27 cellular contexts compared by ENCODE assay signal in the genomic region with DNA sequence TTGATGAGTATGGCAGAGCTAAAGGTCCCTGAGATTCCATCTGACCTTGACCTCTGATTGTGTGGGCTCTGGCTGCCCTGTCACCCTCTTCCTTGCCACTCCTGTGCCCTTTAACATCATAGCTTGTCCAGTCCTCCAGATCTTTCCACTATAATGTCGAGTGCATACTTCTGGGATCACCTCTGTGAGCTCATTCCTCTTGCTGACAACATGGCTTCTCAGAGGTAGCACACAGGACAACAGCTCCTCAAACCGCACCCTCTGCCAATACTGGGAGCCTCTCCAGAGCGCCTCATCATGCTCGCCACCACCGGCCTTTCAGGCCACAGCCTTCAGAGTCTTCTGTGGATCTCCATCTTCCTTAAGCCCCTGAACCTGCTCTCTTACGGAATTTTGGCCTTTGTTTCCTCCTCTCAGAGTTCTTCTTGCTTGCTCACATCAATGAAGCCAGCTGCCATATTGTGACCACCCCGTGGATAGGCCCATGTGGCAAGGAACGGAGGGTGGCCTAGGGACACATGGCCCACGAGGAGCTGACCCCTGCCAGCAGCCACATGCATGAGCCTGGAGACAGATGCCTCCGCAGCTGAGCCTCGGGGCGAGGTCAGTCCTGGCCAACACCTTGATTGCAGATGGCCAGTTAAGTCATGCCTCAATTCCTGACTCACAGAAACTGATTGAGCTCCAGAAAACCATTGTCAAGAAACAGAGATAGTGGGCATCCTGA. TPM values are rescaled to one million over a fixed set of nuclear protein-coding genes. Genes with fewer than 3 reads are reported as not detected.
"Had no signal": no experiment of that assay in that cellular context is flagged by ENCODE, and none has a peak within 500 bp of the region (broad histone marks: within the 10 kb centered on the region; RNA-seq: fewer than 3 reads in every experiment).

No MANE protein-coding gene starts in this region.

- H2AFZ ChIP-seq: hepatocyte had no signal

- H3K4me1 ChIP-seq: sigmoid colon, tibial artery, upper lobe of right lung had no signal

- H3K36me3 Mint-ChIP-seq: activated naive CD4-positive, alpha-beta T cell treated with anti-CD3 and anti-CD28 coated beads, Interleukin-2, amount 10 ng/mL, durations not matched to agents 7 days and 5 days; activated naive CD8-positive, alpha-beta T cell treated with anti-CD3 and anti-CD28 coated beads, Interleukin-2, amount 10 ng/mL, durations not matched to agents 7 days and 5 days had no signal

- H3K79me2 ChIP-seq: hepatocyte had no signal

- H3K9me3 Mint-ChIP-seq: neural crest cell; T-helper 2 cell treated with Interferon-gamma antibody and Interleukin-4, amounts not matched to agents 5 μg/mL and 100 μg/mL, for 36 hours had no signal

- H3K27ac ChIP-seq: dorsolateral prefrontal cortex, gastrocnemius medialis, hepatocyte, sigmoid colon, tibial artery, upper lobe of right lung had no signal

- H3K36me3 ChIP-seq: gastrocnemius medialis, sigmoid colon, tibial artery, upper lobe of right lung had no signal

- H3K4me1 Mint-ChIP-seq: activated CD4-positive, alpha-beta T cell treated with anti-CD3 and anti-CD28 coated beads for 36 hours had no signal

- H3K27me3 ChIP-seq: gastrocnemius medialis, hepatocyte, upper lobe of right lung had no signal

- ATAC-seq: activated CD4-positive, alpha-beta T cell treated with anti-CD3 and anti-CD28 coated beads for 36 hours; activated CD8-positive, alpha-beta T cell treated with anti-CD3 and anti-CD28 coated beads, Interleukin-2, amount 10 ng/mL, durations not matched to agents 7 days and 5 days; gastrocnemius medialis; left cardiac atrium; naive thymus-derived CD8-positive, alpha-beta T cell; stimulated activated memory B cell treated with anti-CD40 and anti-IgM and Interleukin-4, amounts not matched to agents 10 μg/mL and 1 μg/mL and 100 μg/mL, for 72 hours; stimulated activated naive CD8-positive, alpha-beta T cell treated with anti-CD3 and anti-CD28 coated beads, Interleukin-15, amount 100 ng/mL, for 72 hours; upper lobe of right lung had no signal

- H3K4me3 Mint-ChIP-seq: activated CD4-positive, alpha-beta T cell treated with anti-CD3 and anti-CD28 coated beads for 36 hours; activated CD8-positive, alpha-beta T cell treated with anti-CD3 and anti-CD28 coated beads, Interleukin-2, amount 10 ng/mL, durations not matched to agents 7 days and 5 days; activated naive CD4-positive, alpha-beta T cell treated with anti-CD3 and anti-CD28 coated beads, Interleukin-2, amount 10 ng/mL, durations not matched to agents 7 days and 5 days; activated naive CD8-positive, alpha-beta T cell treated with anti-CD3 and anti-CD28 coated beads, Interleukin-2, amount 10 ng/mL, durations not matched to agents 7 days and 5 days; naive thymus-derived CD8-positive, alpha-beta T cell; neural crest cell; stimulated activated memory B cell treated with anti-CD40 and anti-IgM and Interleukin-4, amounts not matched to agents 10 μg/mL and 1 μg/mL and 100 μg/mL, for 72 hours; stimulated activated naive CD8-positive, alpha-beta T cell treated with anti-CD3 and anti-CD28 coated beads, Interleukin-15, amount 100 ng/mL, for 72 hours; T-helper 2 cell treated with Interferon-gamma antibody and Interleukin-4, amounts not matched to agents 5 μg/mL and 100 μg/mL, for 36 hours had no signal

- H3K4me3 ChIP-seq: dorsolateral prefrontal cortex, gastrocnemius medialis, hepatocyte, sigmoid colon, tibial artery, upper lobe of right lung had no signal

- H3K4me2 ChIP-seq: hepatocyte had no signal

- H3K27ac Mint-ChIP-seq: activated CD4-positive, alpha-beta T cell treated with anti-CD3 and anti-CD28 coated beads for 36 hours; activated CD8-positive, alpha-beta T cell treated with anti-CD3 and anti-CD28 coated beads, Interleukin-2, amount 10 ng/mL, durations not matched to agents 7 days and 5 days; activated naive CD4-positive, alpha-beta T cell treated with anti-CD3 and anti-CD28 coated beads, Interleukin-2, amount 10 ng/mL, durations not matched to agents 7 days and 5 days; activated naive CD8-positive, alpha-beta T cell treated with anti-CD3 and anti-CD28 coated beads, Interleukin-2, amount 10 ng/mL, durations not matched to agents 7 days and 5 days; stimulated activated memory B cell treated with anti-CD40 and anti-IgM and Interleukin-4, amounts not matched to agents 10 μg/mL and 1 μg/mL and 100 μg/mL, for 72 hours; stimulated activated naive CD8-positive, alpha-beta T cell treated with anti-CD3 and anti-CD28 coated beads, Interleukin-15, amount 100 ng/mL, for 72 hours; T-helper 2 cell treated with Interferon-gamma antibody and Interleukin-4, amounts not matched to agents 5 μg/mL and 100 μg/mL, for 36 hours had no signal

- DNase-seq: activated CD4-positive, alpha-beta T cell treated with anti-CD3 and anti-CD28 coated beads for 36 hours; activated CD4-positive, CD25-positive, alpha-beta regulatory T cell; activated CD8-positive, alpha-beta T cell treated with anti-CD3 and anti-CD28 coated beads, Interleukin-2, amount 10 ng/mL, durations not matched to agents 7 days and 5 days; activated gamma-delta T cell; activated naive CD4-positive, alpha-beta T cell treated with anti-CD3 and anti-CD28 coated beads, Interleukin-2, amount 10 ng/mL, durations not matched to agents 7 days and 5 days; activated naive CD8-positive, alpha-beta T cell treated with anti-CD3 and anti-CD28 coated beads, Interleukin-2, amount 10 ng/mL, durations not matched to agents 7 days and 5 days; amniotic stem cell; dorsolateral prefrontal cortex; effector memory CD4-positive, alpha-beta T cell; erythroblast; gastrocnemius medialis; glutamatergic neuron; left cardiac atrium; naive thymus-derived CD8-positive, alpha-beta T cell; sigmoid colon; small intestine; stimulated activated CD4-positive, alpha-beta T cell treated with anti-CD3 and anti-CD28 coated beads, Interleukin-4, amount 100 ng/mL, for 24 hours; stimulated activated naive CD8-positive, alpha-beta T cell treated with anti-CD3 and anti-CD28 coated beads, Interleukin-15, amount 100 ng/mL, for 72 hours; T-helper 1 cell; upper lobe of right lung had no signal

RNA-seq across cellular contexts. Expression of a gene that starts 31.1 kb away (rescaled TPM):
- total RNA-seq: activated CD4-positive, alpha-beta T cell treated with anti-CD3 and anti-CD28 coated beads for 36 hours; activated CD8-positive, alpha-beta T cell treated with anti-CD3 and anti-CD28 coated beads, Interleukin-2, amount 10 ng/mL, durations not matched to agents 7 days and 5 days; activated naive CD8-positive, alpha-beta T cell treated with anti-CD3 and anti-CD28 coated beads, Interleukin-2, amount 10 ng/mL, durations not matched to agents 7 days and 5 days; left cardiac atrium; liver; naive thymus-derived CD8-positive, alpha-beta T cell; neural crest cell; renal cortical epithelial cell; upper lobe of right lung had no signal
- polyA plus RNA-seq: hepatocyte; liver; naive thymus-derived CD8-positive, alpha-beta T cell had no signal

RNA-seq across cellular contexts. Expression of a gene that starts 42.4 kb away (rescaled TPM):
- total RNA-seq: activated CD4-positive, alpha-beta T cell treated with anti-CD3 and anti-CD28 coated beads for 36 hours; activated CD8-positive, alpha-beta T cell treated with anti-CD3 and anti-CD28 coated beads, Interleukin-2, amount 10 ng/mL, durations not matched to agents 7 days and 5 days; activated naive CD8-positive, alpha-beta T cell treated with anti-CD3 and anti-CD28 coated beads, Interleukin-2, amount 10 ng/mL, durations not matched to agents 7 days and 5 days; gastrocnemius medialis; liver; naive thymus-derived CD8-positive, alpha-beta T cell; neural crest cell; renal cortical epithelial cell; sigmoid colon had no signal
- polyA plus RNA-seq: liver; naive thymus-derived CD8-positive, alpha-beta T cell had no signal
